In genomic region chr22:22450343-22450839, GRCh38 we compare ENCODE assay signal across 8 cellular contexts. TPM values are rescaled to one million over a fixed set of nuclear protein-coding genes. Genes with fewer than 3 reads are reported as not detected.
DNase-seq lines count a peak whose midpoint lies in the region; ATAC-seq and TF ChIP-seq lines count a peak whose summit lies in the region.

No MANE protein-coding gene starts in this region.

- 6 to 13% (median 9%) methylated on average over 4 of the region's 4 CpGs for WGBS in spleen, 5 donors

- H3K27ac ChIP-seq in spleen: peak overlapping the region in 4 of 8 donors; percentile 32 to 75 (median 36)

- no peak overlapping the region for H3K4me3 ChIP-seq in spleen

- no peaks in the 10 kb centered on the region for H3K36me3 ChIP-seq in spleen

- DNase-seq in DMS53 (lab: John Stamatoyannopoulos, UW) (peak; percentile 1), DMS53 treated with DMSO at 0.1 percent for 48 hours (lab: John Stamatoyannopoulos, UW; ENCODE audit: unreplicated experiment) (no peak), NOMO-1 treated with dmso at 0.1 percent for 144 hours (lab: John Stamatoyannopoulos, UW; ENCODE audit: unreplicated experiment) (peak; percentile 44), spleen (peak; percentile 80), NCI-H748 (lab: John Stamatoyannopoulos, UW; ENCODE audit: unreplicated experiment) (no peak), NCI-H2171 (lab: John Stamatoyannopoulos, UW) (no peak), T1000 (lab: John Stamatoyannopoulos, UW) (no peak)

- ATAC-seq in HG02884 (IDR thresholded peaks at IDR 0.05; ENCODE audit: unreplicated experiment): peak; percentile 72

- intact Hi-C loops in spleen (cut with DNase I; ENCODE audit: low total_unique reads): no loop called here

- TF ChIP-seq POLR2A in spleen (IDR thresholded peaks at IDR 0.05): no peak

- peaks cover 0 to 15% (median 0%) of the 10 kb centered on the region in 7 donors for H3K27me3 ChIP-seq in spleen (replicated peaks in 1 of 7)

- peaks cover 0 to 27% (median 7%) of the 10 kb centered on the region in 6 donors for H3K4me1 ChIP-seq in spleen

- H3K9me3 ChIP-seq in spleen: peaks cover 0 to 29% (median 12%) of the 10 kb centered on the region in 8 donors

- TF ChIP-seq CTCF in spleen (IDR thresholded peaks at IDR 0.05 in 8 of 11, conservative IDR thresholded peaks at IDR 0.05 in 3 of 11): peak in 5 of 11 experiments; percentile 25 to 38 (median 32)

RNA-seq across cellular contexts. Expression of gene ZNF280B, which starts 58.2 kb away (rescaled TPM):
- 1 to 10 TPM; 1.4 to 2.7 (median 2.0) TPM for total RNA-seq in spleen
- polyA plus RNA-seq in spleen: under 1 TPM; 0.49 to 0.90 (median 0.59) TPM

Comparison
In these comparisons a context has a peak if more than half of its experiments do, and no peak if none do; other contexts are left out.
1. DNase-seq: peak in DMS53 (single experiment), NOMO-1 treated with dmso at 0.1 percent for 144 hours (single experiment) and spleen (single experiment); none in DMS53 treated with DMSO at 0.1 percent for 48 hours (single experiment), NCI-H748 (single experiment), NCI-H2171 (single experiment) and T1000 (single experiment).